ENCODE assay signal across 8 cellular contexts in genomic region chr22:26671317-26672059, GRCh38. TPM values are rescaled to one million over a fixed set of nuclear protein-coding genes. Genes with fewer than 3 reads are reported as not detected.
DNase-seq lines count a peak whose midpoint lies in the region; ATAC-seq and TF ChIP-seq lines count a peak whose summit lies in the region.

No MANE protein-coding gene starts in this region.

- peak overlapping the region; percentile 91 for H3K27ac Mint-ChIP-seq in GM23338

- H3K9me3 ChIP-seq in AG04450 (ENCODE audit: control insufficient read depth, insufficient read depth, low read length) (peaks cover 3% of the 10 kb centered on the region; the same call in 1 of the 2 replicates), neutrophil (no peaks in the 10 kb centered on the region), tibial nerve (no peaks in the 10 kb centered on the region)

- H3K4me1 Mint-ChIP-seq in GM23338: peaks cover 67% of the 10 kb centered on the region

- peaks cover 29% of the 10 kb centered on the region for H3K27me3 Mint-ChIP-seq in GM23338 (ENCODE audit: insufficient read depth, low read depth, poor library complexity)

- H3F3A ChIP-seq in GM23338 (replicated peaks; ENCODE audit: low read depth): peaks cover 65% of the 10 kb centered on the region

- ATAC-seq in GM23338 (no peak), GM19463 (IDR thresholded peaks at IDR 0.05; ENCODE audit: unreplicated experiment) (no peak)

- DNase-seq in AG04450 (ENCODE audit: low read depth, low spot score) (no peak), GM23338 (ENCODE audit: low spot score) (peak; percentile 58), tibial nerve (ENCODE audit: low spot score in 2 of 2) (peak; percentile 18 to 20), iPS-NIHi7 (ENCODE audit: extremely low spot score) (no peak)
- DNase-seq in activated CD4-positive, CD25-positive, alpha-beta regulatory T cell (lab: John Stamatoyannopoulos, UW): peak; percentile 38 to 46 (median 40)

- peaks cover 13% of the 10 kb centered on the region; the same call in 1 of the 2 replicates for H3K79me2 ChIP-seq in GM23338 (replicated peaks; ENCODE audit: insufficient read depth)

- H3K36me3 ChIP-seq in GM23338 (ENCODE audit: insufficient read depth) (0 out of 2 replicates have a peak, but pooled peaks cover 6% of the 10 kb centered on the region), neutrophil (no peaks in the 10 kb centered on the region), tibial nerve (no peaks in the 10 kb centered on the region)

- no peak for TF ChIP-seq POLR2A in tibial nerve (IDR thresholded peaks at IDR 0.05)

- H4K20me1 ChIP-seq in GM23338 (replicated peaks; ENCODE audit: insufficient read depth): peaks cover 2% of the 10 kb centered on the region; the same call in 1 of the 2 replicates

- H3K36me3 Mint-ChIP-seq in GM23338 (ENCODE audit: low read depth): peaks cover 47% of the 10 kb centered on the region

- no peak for TF ChIP-seq EP300 in tibial nerve (IDR thresholded peaks at IDR 0.05)

- peak overlapping the region; percentile 100 for H3K27ac ChIP-seq in AG04450 (ENCODE audit: low read depth, low read length)
- H3K27ac ChIP-seq in GM23338 (ENCODE audit: low read depth): peak overlapping the region; percentile 90
- peak overlapping the region; percentile 94 for H3K27ac ChIP-seq in cingulate gyrus (ENCODE audit: low read depth, low read length)
- peak overlapping the region; percentile 97 for H3K27ac ChIP-seq in neutrophil
- H3K27ac ChIP-seq in tibial nerve: peak overlapping the region in 3 of 4 donors; percentile 94 to 96 (median 95)

- H3K4me1 ChIP-seq in GM23338 (ENCODE audit: insufficient read depth) (peaks cover 31% of the 10 kb centered on the region), neutrophil (ENCODE audit: control insufficient read depth in 1 of 2, insufficient read depth in 1 of 2, low read depth in 1 of 2, low read length in 1 of 2) (peaks cover 77 to 79% of the 10 kb centered on the region in 2 experiments), tibial nerve (peaks cover 0 to 32% (median 23%) of the 10 kb centered on the region in 4 donors)

- no peaks in the 10 kb centered on the region for H3K27me3 ChIP-seq in AG04450 (ENCODE audit: control insufficient read depth, insufficient read depth, low read length)
- no peaks in the 10 kb centered on the region for H3K27me3 ChIP-seq in GM23338 (ENCODE audit: insufficient read depth)
- no peaks in the 10 kb centered on the region for H3K27me3 ChIP-seq in neutrophil
- peaks cover 0 to 20% of the 10 kb centered on the region in 2 donors for H3K27me3 ChIP-seq in tibial nerve

- TF ChIP-seq CTCF in AG04450 (IDR thresholded peaks at IDR 0.05; ENCODE audit: low read depth, low read length) (no peak), GM23338 (conservative IDR thresholded peaks at IDR 0.05; ENCODE audit: low read depth in 2 of 2) (no peak), neutrophil (IDR thresholded peaks at IDR 0.05) (no peak), tibial nerve (IDR thresholded peaks at IDR 0.05) (no peak)

- WGBS in tibial nerve, 2 donors: 78 to 81% methylated on average over 14 to 15 of the region's 15 CpGs

- peak overlapping the region; percentile 89; the same call in 1 of the 3 replicates for H3K4me3 Mint-ChIP-seq in GM23338

- POLR2A ChIA-PET in AG04450 (lab: Yijun Ruan, JAX): no interaction called here

- no peaks in the 10 kb centered on the region for H3K9me2 ChIP-seq in GM23338 (ENCODE audit: insufficient read depth)

- peak overlapping the region; percentile 69 for H3K4me2 ChIP-seq in GM23338

- H3K4me3 ChIP-seq in AG04450 (ENCODE audit: low read depth, low read length) (no peak overlapping the region), GM23338 (peak overlapping the region; percentile 96; the same call in 1 of the 2 replicates), neutrophil (ENCODE audit: low read depth in 1 of 2, low read length in 1 of 2) (peak overlapping the region; percentile 21 to 97), tibial nerve (peak overlapping the region in 1 of 4 donors; percentile 75)

- CTCF ChIA-PET in AG04450 (lab: Charles Lee): interaction anchor here (1.0 to 2.8 kb wide), 3 partner anchors 10 to 210 kb away, joined by 3 to 11 read pairs (median 6); no protein-coding TSS in a partner anchor

- H3K9me3 Mint-ChIP-seq in GM23338: no peaks in the 10 kb centered on the region; the same call in 2 of the 3 replicates

- H2AFZ ChIP-seq in GM23338: no peak overlapping the region

TF ChIP-seq in GM23338, 12 proteins besides CTCF, POLR2A, EP300 and RAD21 (continues in another document):
- TF ChIP-seq JUNB (IDR thresholded peaks at IDR 0.05; ENCODE audit: unreplicated experiment) (no peak), ZNF331 (CRISPR knock-in tag; IDR thresholded peaks at IDR 0.05; ENCODE audit: low read depth) (no peak), NANOG (IDR thresholded peaks at IDR 0.05; ENCODE audit: borderline replicate concordance) (no peak), ZNF462 (CRISPR knock-in tag; IDR thresholded peaks at IDR 0.05) (no peak), STAT1 (IDR thresholded peaks at IDR 0.05; ENCODE audit: unreplicated experiment) (no peak), POLR2AphosphoS5 (IDR thresholded peaks at IDR 0.05; ENCODE audit: low read depth) (no peak; the same call in 1 of the 2 replicates), EZH2phosphoT487 (IDR thresholded peaks at IDR 0.05; ENCODE audit: unreplicated experiment) (no peak)

RNA-seq across cellular contexts. Expression of gene MIAT, which starts 14.1 kb away (rescaled TPM):
- polyA plus RNA-seq in AG04450 (2011; rRNA removed): 7.8 and 9.4 TPM in 2 replicates
- polyA minus RNA-seq in AG04450 (2011; rRNA and poly(A)+ RNA removed): 16.9 and 19.0 TPM in 2 replicates
- total RNA-seq in GM23338 (2014; rRNA removed; shearing (Covaris generic)): 51.4 and 63.6 TPM in 2 replicates
- polyA plus RNA-seq in GM23338 (2016; fragmentation: Nextera tagmentation; extraction: Ambion mirVana): 8.2 and 10.0 TPM in 2 replicates
- total RNA-seq in tibial nerve: 1 to 10 TPM in 1 of 4 donors, under 1 TPM in 3; 0.42 to 1.5 (median 0.62) TPM

RNA-seq across cellular contexts. Expression of gene CRYBA4, which starts 49.7 kb away (rescaled TPM):
- not detected in 2 replicates for polyA plus RNA-seq in AG04450 (2011; rRNA removed)
- not detected in 2 replicates for polyA minus RNA-seq in AG04450 (2011; rRNA and poly(A)+ RNA removed)
- total RNA-seq in GM23338 (2014; rRNA removed; shearing (Covaris generic)): 1.7 TPM in 1 of 2 replicates, not detected in the other
- 1.2 and 1.5 TPM in 2 replicates for polyA plus RNA-seq in GM23338 (2016; fragmentation: Nextera tagmentation; extraction: Ambion mirVana)
- not detected for total RNA-seq in tibial nerve

RNA-seq across cellular contexts. Expression of gene CRYBB1, which starts 53.7 kb away (rescaled TPM):
- polyA plus RNA-seq in AG04450 (2011; rRNA removed) (not detected in 2 replicates), GM23338 (2016; fragmentation: Nextera tagmentation; extraction: Ambion mirVana) (3.0 and 3.7 TPM in 2 replicates)
- polyA minus RNA-seq in AG04450 (2011; rRNA and poly(A)+ RNA removed): not detected in 2 replicates
- total RNA-seq in GM23338 (2014; rRNA removed; shearing (Covaris generic)): 1.6 and 2.4 TPM in 2 replicates
- total RNA-seq in tibial nerve: 1 to 10 TPM in 3 of 4 donors, under 1 TPM in 1; 0.84 to 4.8 (median 1.8) TPM

Comparison
In these comparisons a context has a peak if more than half of its experiments do, and no peak if none do; other contexts are left out.
1. DNase-seq: peak in GM23338 (single experiment), activated CD4-positive, CD25-positive, alpha-beta regulatory T cell (4 of 4) and tibial nerve (2 of 2); none in AG04450 (single experiment) and iPS-NIHi7 (single experiment).
2. RNA of gene MIAT, which starts 14.1 kb away (total RNA-seq): 51.4 to 63.6 TPM in GM23338; 0.42 to 1.5 TPM in tibial nerve; every median in the first group is over 10 times any median in the second.
3. Peak in every context shown above with its lines, with median percentiles within 50 percentile points of each other: H3K27ac ChIP-seq.